Comparison of ENCODE assay signal across 22 cellular contexts in genomic region chr6:10617008-10617696, GRCh38.
"Had no signal": no experiment of that assay in that cellular context is flagged by ENCODE, and none has a peak within 500 bp of the region (broad histone marks: within the 10 kb centered on the region; RNA-seq: fewer than 3 reads in every experiment).

No MANE protein-coding gene starts in this region.

- H3K4me1 Mint-ChIP-seq: central memory CD8-positive, alpha-beta T cell had no signal

- H3K4me3 ChIP-seq: dorsolateral prefrontal cortex, gastrocnemius medialis, skin epidermis, thoracic aorta, transverse colon, uterus had no signal

- H3K4me1 ChIP-seq: gastrocnemius medialis, uterus had no signal

- H3K27ac ChIP-seq: dorsolateral prefrontal cortex, gastrocnemius medialis, neutrophil, skin epidermis, uterus had no signal

- H3K27me3 ChIP-seq: dorsolateral prefrontal cortex, gastrocnemius medialis, neutrophil, transverse colon, uterus had no signal

- H3K4me3 Mint-ChIP-seq: central memory CD8-positive, alpha-beta T cell; naive thymus-derived CD4-positive, alpha-beta T cell; nephron progenitor cell; stimulated activated naive B cell treated with anti-CD40 and anti-IgM and Interleukin-4, amounts not matched to agents 10 μg/mL and 1 μg/mL and 100 μg/mL, for 72 hours; stimulated activated naive CD8-positive, alpha-beta T cell treated with anti-CD3 and anti-CD28 coated beads, Interleukin-15, amount 100 ng/mL, for 72 hours had no signal

- FAIRE-seq: keratinocyte had no signal

- DNase-seq: cortex of kidney; dorsolateral prefrontal cortex; effector CD8-positive, alpha-beta T cell; gastrocnemius medialis; glutamatergic neuron; immature natural killer cell; left colon; mesendoderm; naive thymus-derived CD4-positive, alpha-beta T cell; nephron progenitor cell; stimulated activated CD4-positive, alpha-beta T cell treated with anti-CD3 and anti-CD28 coated beads, Interleukin-2, amount 100 ng/mL, for 24 hours; stimulated activated CD4-positive, alpha-beta T cell treated with anti-CD3 and anti-CD28 coated beads, Interleukin-4, amount 100 ng/mL, for 4 hours; stimulated activated naive B cell treated with anti-CD40 and anti-IgM and Interleukin-4, amounts not matched to agents 10 μg/mL and 1 μg/mL and 100 μg/mL, for 72 hours; stimulated activated naive CD8-positive, alpha-beta T cell treated with anti-CD3 and anti-CD28 coated beads, Interleukin-15, amount 100 ng/mL, for 72 hours; transverse colon; uterus had no signal

- H3K27me3 Mint-ChIP-seq: central memory CD8-positive, alpha-beta T cell; naive thymus-derived CD4-positive, alpha-beta T cell; stimulated activated naive B cell treated with anti-CD40 and anti-IgM and Interleukin-4, amounts not matched to agents 10 μg/mL and 1 μg/mL and 100 μg/mL, for 72 hours; stimulated activated naive CD8-positive, alpha-beta T cell treated with anti-CD3 and anti-CD28 coated beads, Interleukin-15, amount 100 ng/mL, for 72 hours had no signal

- H3K9me3 ChIP-seq: gastrocnemius medialis, neutrophil, thoracic aorta, transverse colon, uterus had no signal

- H3K36me3 ChIP-seq: gastrocnemius medialis, neutrophil, uterus had no signal

- H3K9me3 Mint-ChIP-seq: central memory CD8-positive, alpha-beta T cell; immature natural killer cell; stimulated activated naive CD8-positive, alpha-beta T cell treated with anti-CD3 and anti-CD28 coated beads, Interleukin-15, amount 100 ng/mL, for 72 hours had no signal

- H3K27ac Mint-ChIP-seq: naive thymus-derived CD4-positive, alpha-beta T cell; nephron progenitor cell; stimulated activated naive B cell treated with anti-CD40 and anti-IgM and Interleukin-4, amounts not matched to agents 10 μg/mL and 1 μg/mL and 100 μg/mL, for 72 hours; stimulated activated naive CD8-positive, alpha-beta T cell treated with anti-CD3 and anti-CD28 coated beads, Interleukin-15, amount 100 ng/mL, for 72 hours had no signal

- ATAC-seq: gastrocnemius medialis; left colon; naive thymus-derived CD4-positive, alpha-beta T cell; sciatic nerve; stimulated activated naive B cell treated with anti-CD40 and anti-IgM and Interleukin-4, amounts not matched to agents 10 μg/mL and 1 μg/mL and 100 μg/mL, for 72 hours; stimulated activated naive CD8-positive, alpha-beta T cell treated with anti-CD3 and anti-CD28 coated beads, Interleukin-15, amount 100 ng/mL, for 72 hours had no signal
